8 cellular contexts compared by ENCODE assay signal in genomic region chr12:100554608-100555077, GRCh38. TPM values are rescaled to one million over a fixed set of nuclear protein-coding genes. Genes with fewer than 3 reads are reported as not detected.
DNase-seq lines count a peak whose midpoint lies in the region; ATAC-seq and TF ChIP-seq lines count a peak whose summit lies in the region.

No MANE protein-coding gene starts in this region.

- ATAC-seq in lower lobe of right lung = peak; percentile 74 to 80
- ATAC-seq in GM18505 (IDR thresholded peaks at IDR 0.05; ENCODE audit: unreplicated experiment) = no peak
- no peak for ATAC-seq in activated T-helper 17 cell treated with anti-CD3 and anti-CD28 coated beads, Interleukin-2, amount 50 U/mL, for 72 hours (replicated peaks)

- POLR2A ChIA-PET in OCI-LY7 (lab: Charles Lee) = interaction anchor here (0.5 to 0.7 kb wide), 2 partner anchors 18 to 290 kb away, joined by 3 read pairs; no protein-coding TSS in a partner anchor

- H3K27me3 ChIP-seq in lower lobe of right lung (ENCODE audit: low read depth) = no peaks in the 10 kb centered on the region

- H4K20me1 ChIP-seq in OCI-LY7 (ENCODE audit: insufficient read depth, low read length) = no peaks in the 10 kb centered on the region

- no peak overlapping the region for H3K4me3 Mint-ChIP-seq in activated T-helper 17 cell treated with anti-CD3 and anti-CD28 coated beads, Interleukin-2, amount 50 U/mL, for 72 hours

- no peaks in the 10 kb centered on the region for H3K36me3 Mint-ChIP-seq in activated T-helper 17 cell treated with anti-CD3 and anti-CD28 coated beads, Interleukin-2, amount 50 U/mL, for 72 hours (ENCODE audit: low read depth)

- no peaks in the 10 kb centered on the region for H3K4me1 Mint-ChIP-seq in activated T-helper 17 cell treated with anti-CD3 and anti-CD28 coated beads, Interleukin-2, amount 50 U/mL, for 72 hours

- H3K4me2 ChIP-seq in OCI-LY7 (ENCODE audit: low read length) = no peak overlapping the region

- DNase-seq in DMS79 treated with DMSO at 0.1 percent for 48 hours (lab: John Stamatoyannopoulos, UW) = peak; percentile 72
- peak; percentile 88 for DNase-seq in LHCN-M2 (ENCODE audit: low read depth)
- peak; percentile 59 for DNase-seq in OCI-LY7 (ENCODE audit: low spot score)
- peak; percentile 89 to 93 for DNase-seq in dermis microvascular lymphatic vessel endothelial cell (ENCODE audit: low read depth in 2 of 2)
- no peak for DNase-seq in lower lobe of right lung
- DNase-seq in activated CD4-positive, alpha-beta T cell treated with anti-CD3 and anti-CD28 coated beads for 1 hour = no peak

- H3K36me3 ChIP-seq in OCI-LY7 (ENCODE audit: insufficient read depth, low read length) (no peaks in the 10 kb centered on the region), lower lobe of right lung (no peaks in the 10 kb centered on the region)

- H3K9me3 ChIP-seq in OCI-LY7 (ENCODE audit: low read length) (no peaks in the 10 kb centered on the region), lower lobe of right lung (no peaks in the 10 kb centered on the region)

- H3K4me3 ChIP-seq in OCI-LY7 (ENCODE audit: low read depth, low read length, poor library complexity, severe bottlenecking) = no peak overlapping the region
- no peak overlapping the region for H3K4me3 ChIP-seq in lower lobe of right lung

- no peaks in the 10 kb centered on the region for H3K9me3 Mint-ChIP-seq in activated T-helper 17 cell treated with anti-CD3 and anti-CD28 coated beads, Interleukin-2, amount 50 U/mL, for 72 hours

- TF ChIP-seq CTCF in OCI-LY7 (conservative IDR thresholded peaks at IDR 0.05; ENCODE audit: low read length) (peak; percentile 81), lower lobe of right lung (IDR thresholded peaks at IDR 0.05) (peak; percentile 78)

- intact Hi-C loops in OCI-LY7 (cut with micrococcal nuclease; ENCODE audit: unreplicated experiment) = loop anchor here (2.0 to 5.0 kb wide), 2 partner anchors 207 to 320 kb away; no protein-coding TSS in a partner anchor
- intact Hi-C loops in lower lobe of right lung (cut with DNase I) = no loop called here

- H3K9me2 ChIP-seq in OCI-LY7 (ENCODE audit: insufficient read depth, low read length) = no peaks in the 10 kb centered on the region

- CTCF ChIA-PET in OCI-LY7 (lab: Charles Lee; ENCODE audit: unreplicated experiment) = no interaction called here

- H3K79me2 ChIP-seq in OCI-LY7 (ENCODE audit: insufficient read depth, low read depth, low read length) = no peaks in the 10 kb centered on the region

- H3K27ac Mint-ChIP-seq in activated T-helper 17 cell treated with anti-CD3 and anti-CD28 coated beads, Interleukin-2, amount 50 U/mL, for 72 hours = no peak overlapping the region

- peaks cover 6% of the 10 kb centered on the region for H3K27me3 Mint-ChIP-seq in activated T-helper 17 cell treated with anti-CD3 and anti-CD28 coated beads, Interleukin-2, amount 50 U/mL, for 72 hours

- no peaks in the 10 kb centered on the region for H3K4me1 ChIP-seq in OCI-LY7 (ENCODE audit: insufficient read depth, low read length, poor library complexity, severe bottlenecking)
- H3K4me1 ChIP-seq in lower lobe of right lung = no peaks in the 10 kb centered on the region

- no TSS peak for BruUV-seq in OCI-LY7 (replicated peaks; lab: Mats Ljungman, UMichigan)

- H2AFZ ChIP-seq in OCI-LY7 (ENCODE audit: low read length) = no peak overlapping the region

- no peak overlapping the region for H3K27ac ChIP-seq in OCI-LY7 (ENCODE audit: low read depth, low read length, poor library complexity, severe bottlenecking)
- no peak overlapping the region for H3K27ac ChIP-seq in lower lobe of right lung

- no peak for TF ChIP-seq POLR2A in GM18505 (IDR thresholded peaks at IDR 0.05; ENCODE audit: borderline replicate concordance, extremely low read depth, insufficient read depth, insufficient read length)

RNA-seq across cellular contexts. Expression of gene GAS2L3, which starts 18.8 kb away (rescaled TPM):
- 40.8 and 41.4 TPM in 2 replicates for total RNA-seq in LHCN-M2 (2014; rRNA removed)
- polyA plus RNA-seq in LHCN-M2 (2012) = 6.8 TPM
- total RNA-seq in OCI-LY7 (2014; rRNA removed; shearing (Covaris generic)) = 9.5 and 13.5 TPM in 2 replicates
- total RNA-seq in OCI-LY7 (2022) = 19.3 and 21.5 TPM in 2 replicates
- total RNA-seq in dermis microvascular lymphatic vessel endothelial cell = 12.4 and 21.3 TPM in 2 replicates
- 19.4 TPM for total RNA-seq in lower lobe of right lung
- total RNA-seq in activated T-helper 17 cell treated with anti-CD3 and anti-CD28 coated beads, Interleukin-2, amount 50 U/mL, for 72 hours = 10 to 100 TPM in 1 of 2 donors, 1 to 10 TPM in 1; 3.3 to 10.1 TPM

Comparison
In these comparisons a context has a peak if more than half of its experiments do, and no peak if none do; other contexts are left out.
1. DNase-seq: peak in DMS79 treated with DMSO at 0.1 percent for 48 hours (single experiment), LHCN-M2 (single experiment), OCI-LY7 (single experiment) and dermis microvascular lymphatic vessel endothelial cell (2 of 2); none in lower lobe of right lung (single experiment) and activated CD4-positive, alpha-beta T cell treated with anti-CD3 and anti-CD28 coated beads for 1 hour (single experiment).
2. ATAC-seq: peak in lower lobe of right lung (2 of 2); none in GM18505 (single experiment) and activated T-helper 17 cell treated with anti-CD3 and anti-CD28 coated beads, Interleukin-2, amount 50 U/mL, for 72 hours (single experiment).